Comparison of ENCODE assay signal across 1 cellular context in the genomic region with DNA sequence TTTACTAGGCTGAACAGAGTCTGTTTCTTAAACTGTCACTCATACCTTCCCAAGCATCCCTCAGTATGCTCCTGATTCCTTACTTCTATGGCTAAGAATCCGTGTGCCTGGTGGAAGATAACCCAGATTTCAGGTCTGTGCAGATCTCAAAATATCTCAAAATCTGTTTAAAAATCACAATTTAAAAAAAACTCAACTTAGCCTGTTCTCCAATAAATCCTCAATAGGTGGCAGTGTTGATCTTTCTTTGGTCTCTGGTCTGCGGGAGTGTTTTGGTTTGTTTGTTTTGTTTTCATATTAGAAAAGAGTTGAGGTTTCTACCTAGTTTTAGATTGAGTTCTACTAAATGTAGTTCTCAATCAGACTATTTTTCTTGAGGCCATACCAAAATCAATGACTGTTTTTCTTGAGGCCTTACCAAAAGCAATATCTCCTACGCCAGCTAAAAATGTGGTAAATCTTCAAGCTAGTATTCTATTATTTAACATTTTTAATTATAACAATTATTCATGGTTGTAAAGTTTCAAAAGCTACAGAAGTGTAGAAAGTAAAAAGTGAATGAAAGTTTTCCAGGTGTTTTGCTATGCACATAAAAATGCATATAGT.
A peak's percentile ranks its signal among the peaks of the same experiment; 100 is the strongest.
TF ChIP-seq lines count a peak whose summit lies in the region.

No MANE protein-coding gene starts in this region.

TF ChIP-seq in HepG2, 621 proteins besides CTCF, POLR2A, EP300 and RAD21:
- TF ChIP-seq SMC3 (IDR thresholded peaks at IDR 0.05; ENCODE audit: low read length) (peak; percentile 53; the same call in 1 of the 2 replicates), DMAP1 (CRISPR knock-in tag; IDR thresholded peaks at IDR 0.05) (no peak), STAG1 (CRISPR knock-in tag; IDR thresholded peaks at IDR 0.05) (peak; percentile 62)
TF ChIP-seq in HepG2: peak in this region for 2.
